8 cellular contexts compared by ENCODE assay signal in the genomic region with DNA sequence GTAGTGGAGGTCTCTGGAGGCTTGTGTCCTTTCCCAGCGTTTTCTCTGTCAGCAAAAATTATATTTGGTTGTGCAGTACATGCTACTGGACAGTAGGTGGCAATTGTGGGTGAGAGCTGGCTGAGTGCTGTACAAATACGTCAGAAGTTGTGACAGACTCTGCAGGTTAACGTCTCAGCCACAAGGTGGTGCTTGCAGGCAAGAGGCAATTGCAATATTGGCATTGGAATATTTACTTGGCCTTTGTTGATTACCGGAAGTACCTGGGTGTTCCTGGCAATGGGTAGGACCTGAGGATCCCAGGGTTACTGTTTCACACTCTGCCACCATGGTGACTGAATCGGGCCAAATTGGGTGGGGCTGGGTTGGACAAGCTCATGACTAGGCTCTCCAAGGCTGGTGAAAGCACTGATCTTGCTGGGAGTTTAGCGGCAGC.
A peak's percentile ranks its signal among the peaks of the same experiment; 100 is the strongest.
DNase-seq lines count a peak whose midpoint lies in the region; ATAC-seq and TF ChIP-seq lines count a peak whose summit lies in the region.

No MANE protein-coding gene starts in this region.

- ATAC-seq in DND-41 (ENCODE audit: insufficient read depth, low read depth): peak; percentile 83
- ATAC-seq in GM19351 (IDR thresholded peaks at IDR 0.05; ENCODE audit: unreplicated experiment): peak; percentile 100
- peak; percentile 99 for ATAC-seq in HG03135 (IDR thresholded peaks at IDR 0.05; ENCODE audit: unreplicated experiment)
- peak; percentile 98 for ATAC-seq in left colon
- no peak for ATAC-seq in aorta (ENCODE audit: low FRiP score)

- H3K36me3 ChIP-seq in DND-41 (ENCODE audit: insufficient read depth, low read length) (no peaks in the 10 kb centered on the region), aorta (ENCODE audit: control insufficient read depth in 1 of 2, insufficient read depth in 2 of 2, low read length in 1 of 2) (no peaks in the 10 kb centered on the region)

- H3K27ac ChIP-seq in DND-41 (ENCODE audit: low read length) (no peak overlapping the region), aorta (ENCODE audit: low read depth in 1 of 2, low read length in 2 of 2) (no peak overlapping the region)

- no peaks in the 10 kb centered on the region for H3K27me3 ChIP-seq in DND-41 (ENCODE audit: insufficient read depth, low read length, poor library complexity)
- no peaks in the 10 kb centered on the region for H3K27me3 ChIP-seq in aorta (ENCODE audit: control insufficient read depth in 1 of 2, insufficient read depth in 2 of 2, low read length in 1 of 2)

- intact Hi-C loops in left colon (cut with DNase I, micrococcal nuclease): no loop called here
- intact Hi-C loops in aorta (cut with DNase I): no loop called here

- H2AFZ ChIP-seq in DND-41 (ENCODE audit: low read depth, low read length): no peak overlapping the region

- H3K4me1 ChIP-seq in DND-41 (ENCODE audit: insufficient read depth, low read length) (no peaks in the 10 kb centered on the region), aorta (ENCODE audit: control insufficient read depth in 1 of 2, insufficient read depth in 2 of 2, low read length in 2 of 2) (peaks cover 0 to 2% of the 10 kb centered on the region in 2 donors)

- H3K4me2 ChIP-seq in DND-41 (ENCODE audit: insufficient read depth, low read length): no peak overlapping the region

- no peaks in the 10 kb centered on the region for H4K20me1 ChIP-seq in DND-41 (ENCODE audit: insufficient read depth, low read length)

- H3K9me3 ChIP-seq in DND-41 (ENCODE audit: insufficient read depth, low read length, severe bottlenecking) (no peaks in the 10 kb centered on the region), aorta (ENCODE audit: control insufficient read depth, low read length) (peaks cover 6% of the 10 kb centered on the region)

- H3K4me3 ChIP-seq in DND-41 (ENCODE audit: low read depth in 1 of 2, low read length in 2 of 2) (no peak overlapping the region), aorta (ENCODE audit: low read length in 2 of 2) (no peak overlapping the region)

- peak; percentile 72 for TF ChIP-seq CTCF in DND-41 (IDR thresholded peaks at IDR 0.05; ENCODE audit: borderline replicate concordance, extremely low read depth, low read length, poor library complexity, severe bottlenecking)

- WGBS in aorta, 2 donors: 35 to 38% methylated on average over 6 of the region's 6 CpGs

- DNase-seq in DND-41: peak; percentile 48
- peak; percentile 22 for DNase-seq in NCI-H2107 (lab: John Stamatoyannopoulos, UW)
- DNase-seq in activated CD4-positive, alpha-beta T cell treated with anti-CD3 and anti-CD28 coated beads, Interleukin-2, amount 50 U/mL, for 48 hours: peak; percentile 5 to 10
- DNase-seq in left colon: peak; percentile 34 to 64
- DNase-seq in superior temporal gyrus (ENCODE audit: extremely low spot score): no peak
- no peak for DNase-seq in aorta

- no peak overlapping the region for H3K9ac ChIP-seq in DND-41 (ENCODE audit: low read depth, low read length)

- no peaks in the 10 kb centered on the region for H3K79me2 ChIP-seq in DND-41 (ENCODE audit: insufficient read depth, low read length)

Comparison
In these comparisons a context has a peak if more than half of its experiments do, and no peak if none do; other contexts are left out.
1. DNase-seq: peak in DND-41 (single experiment), NCI-H2107 (single experiment), activated CD4-positive, alpha-beta T cell treated with anti-CD3 and anti-CD28 coated beads, Interleukin-2, amount 50 U/mL, for 48 hours (2 of 2) and left colon (2 of 2); none in superior temporal gyrus (single experiment) and aorta (0 of 2).